ENCODE assay signal across 6 cellular contexts in the genomic region with DNA sequence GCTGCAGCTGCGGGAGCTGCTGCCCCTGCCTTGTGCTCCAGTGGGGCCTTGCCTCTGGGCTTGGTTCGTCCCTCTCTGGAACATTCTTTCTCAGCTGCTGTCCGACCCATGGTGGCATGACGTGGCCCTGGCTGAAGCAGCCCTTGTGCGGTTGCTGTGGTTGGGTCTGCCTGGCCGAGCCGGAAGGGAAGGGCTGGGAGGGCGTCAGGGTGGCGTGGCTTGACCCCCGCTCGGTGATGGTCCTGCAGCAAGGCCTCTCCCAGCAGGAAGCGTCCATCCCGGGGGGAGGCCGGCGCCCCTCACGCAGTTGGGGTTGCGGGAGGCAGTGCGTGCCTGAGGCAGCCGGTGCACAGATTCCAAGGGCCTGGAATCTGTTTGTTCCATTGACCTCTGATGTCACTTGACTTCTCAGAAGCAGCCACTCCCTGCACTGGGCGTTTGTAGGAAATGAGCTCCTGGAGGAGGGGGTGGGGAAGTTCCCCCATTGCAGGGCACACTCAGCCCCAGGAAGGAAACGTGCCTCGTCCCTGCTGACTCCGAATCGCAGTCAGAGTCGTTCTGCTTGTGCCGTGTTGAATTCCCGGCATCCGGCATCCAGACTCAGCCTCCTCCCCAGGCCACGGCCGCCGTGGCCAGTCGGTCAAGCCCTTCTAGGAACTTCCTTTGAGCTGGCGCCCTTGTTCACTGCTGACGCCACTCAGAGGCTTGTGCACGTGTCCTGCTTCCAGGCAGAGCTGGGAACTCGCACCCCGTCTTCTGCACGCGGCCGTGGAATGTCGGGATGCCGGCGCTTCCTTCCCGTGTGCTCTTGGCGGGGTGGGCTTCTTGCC. TPM values are rescaled to one million over a fixed set of nuclear protein-coding genes. Genes with fewer than 3 reads are reported as not detected.
DNase-seq lines count a peak whose midpoint lies in the region; ATAC-seq and TF ChIP-seq lines count a peak whose summit lies in the region.

No MANE protein-coding gene starts in this region.

- peak overlapping the region; percentile 83 for H3K27ac Mint-ChIP-seq in Calu3 (ENCODE audit: unreplicated experiment)

- TF ChIP-seq CTCF in Calu3 (IDR thresholded peaks at IDR 0.05; ENCODE audit: unreplicated experiment) (no peak), foreskin keratinocyte (conservative IDR thresholded peaks at IDR 0.05) (no peak)

- peak overlapping the region; percentile 47 for H3K4me3 Mint-ChIP-seq in Calu3 (ENCODE audit: low read depth, unreplicated experiment)

- DNase-seq in Calu3 (peak; percentile 70), mesenteric fat pad (ENCODE audit: low spot score) (peak; percentile 94), HPDE6-E6E7 (ENCODE audit: extremely low spot score) (no peak), foreskin keratinocyte (no peak)
- peak; percentile 27 for DNase-seq in activated naive CD8-positive, alpha-beta T cell treated with anti-CD3 and anti-CD28 coated beads, Interleukin-2, amount 50 U/mL, for 16 hours (ENCODE audit: low read depth, low spot score)

- CTCF ChIA-PET in Calu3 (lab: Charles Lee), result interaction anchor here (0.6 to 1.2 kb wide), 4 partner anchors 12 to 148 kb away, joined by 3 to 9 read pairs (median 4); no protein-coding TSS in a partner anchor

- H3K9me3 Mint-ChIP-seq in Calu3 (ENCODE audit: low read depth, unreplicated experiment), result no peaks in the 10 kb centered on the region

- H3K4me1 ChIP-seq in foreskin keratinocyte, result peaks cover 7% of the 10 kb centered on the region

- TSS peak; percentile 17 for BruUV-seq in Calu3 (replicated peaks; lab: Mats Ljungman, UMichigan)

- H3K27me3 Mint-ChIP-seq in Calu3 (ENCODE audit: unreplicated experiment), result no peaks in the 10 kb centered on the region

- intact Hi-C loops in Calu3 (cut with micrococcal nuclease; ENCODE audit: unreplicated experiment), result no loop called here

- ATAC-seq in foreskin keratinocyte (no peak), HG02973 (IDR thresholded peaks at IDR 0.05; ENCODE audit: unreplicated experiment) (no peak)

- H3K27me3 ChIP-seq in foreskin keratinocyte, result no peaks in the 10 kb centered on the region

- no peak overlapping the region for H3K27ac ChIP-seq in foreskin keratinocyte

- H3K36me3 Mint-ChIP-seq in Calu3 (ENCODE audit: insufficient read depth, unreplicated experiment), result peaks cover 98% of the 10 kb centered on the region

- H3K4me1 Mint-ChIP-seq in Calu3 (ENCODE audit: low read depth, unreplicated experiment), result peaks cover 60% of the 10 kb centered on the region

RNA-seq across cellular contexts. Expression of a gene that starts 9.7 kb away (rescaled TPM):
- total RNA-seq in Calu3 (2022), result not detected in 2 replicates
- 4.7 TPM for total RNA-seq in mesenteric fat pad
- 189 and 224 TPM in 2 replicates for total RNA-seq in foreskin keratinocyte
- 245 and 287 TPM in 2 replicates for polyA plus RNA-seq in foreskin keratinocyte

RNA-seq across cellular contexts. Expression of a gene that starts 21.1 kb away (rescaled TPM):
- total RNA-seq in Calu3 (2022), result 74.0 and 85.1 TPM in 2 replicates
- total RNA-seq in mesenteric fat pad, result 47.3 TPM
- 32.3 and 39.2 TPM in 2 replicates for total RNA-seq in foreskin keratinocyte
- polyA plus RNA-seq in foreskin keratinocyte, result 43.5 and 49.0 TPM in 2 replicates

RNA-seq across cellular contexts. Expression of a gene that starts 21.1 kb away (rescaled TPM):
- total RNA-seq in Calu3 (2022) (47.0 and 48.4 TPM in 2 replicates), mesenteric fat pad (26.7 TPM), foreskin keratinocyte (17.1 and 20.9 TPM in 2 replicates)
- 23.3 and 24.8 TPM in 2 replicates for polyA plus RNA-seq in foreskin keratinocyte

RNA-seq across cellular contexts. Expression of a gene that starts 28.6 kb away (rescaled TPM):
- total RNA-seq in Calu3 (2022) (39.1 and 39.8 TPM in 2 replicates), mesenteric fat pad (31.7 TPM), foreskin keratinocyte (17.6 and 20.7 TPM in 2 replicates)
- 14.2 and 15.5 TPM in 2 replicates for polyA plus RNA-seq in foreskin keratinocyte

RNA-seq across cellular contexts. Expression of a gene that starts 33.5 kb away (rescaled TPM):
- total RNA-seq in Calu3 (2022) (2.0 and 2.3 TPM in 2 replicates), mesenteric fat pad (9.9 TPM), foreskin keratinocyte (2.0 and 9.6 TPM in 2 replicates)
- polyA plus RNA-seq in foreskin keratinocyte, result 2.4 and 11.2 TPM in 2 replicates

Comparison
In these comparisons a context has a peak if more than half of its experiments do, and no peak if none do; other contexts are left out.
1. DNase-seq: peak in Calu3 (single experiment), activated naive CD8-positive, alpha-beta T cell treated with anti-CD3 and anti-CD28 coated beads, Interleukin-2, amount 50 U/mL, for 16 hours (single experiment) and mesenteric fat pad (single experiment); none in HPDE6-E6E7 (single experiment) and foreskin keratinocyte (0 of 2).
2. RNA of a gene that starts 9.7 kb away (total RNA-seq): 189 to 224 TPM in foreskin keratinocyte; 4.7 TPM in mesenteric fat pad (single experiment) and not detected in Calu3; every median in the first group is over 10 times any median in the second.